Comparison of ENCODE assay signal across 1 cellular context in the genomic region with DNA sequence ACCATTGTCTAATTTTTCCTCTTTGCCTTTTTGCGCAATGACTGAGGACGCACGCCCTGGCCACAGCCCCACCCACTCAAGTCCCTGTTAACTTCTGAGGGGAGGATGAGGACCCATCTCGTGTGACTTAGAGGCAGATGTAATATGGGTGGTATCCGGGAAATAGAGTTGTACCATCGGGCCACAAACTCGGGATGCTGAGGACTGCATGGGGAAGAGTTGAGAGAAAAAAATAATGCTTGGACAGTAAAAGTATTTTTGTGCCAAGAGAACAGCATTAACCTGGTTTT.
A peak's percentile ranks its signal among the peaks of the same experiment; 100 is the strongest.
TF ChIP-seq lines count a peak whose summit lies in the region.

No MANE protein-coding gene starts in this region.

TF ChIP-seq in K562, 482 proteins besides CTCF, POLR2A, EP300 and RAD21 (continues in another document):
- TF ChIP-seq ZNF124 (CRISPR knock-in tag; IDR thresholded peaks at IDR 0.05) (no peak), SMAD4 (CRISPR knock-in tag; conservative IDR thresholded peaks at IDR 0.05) (peak; percentile 54; the same call in 1 of the 2 replicates), NONO (IDR thresholded peaks at IDR 0.05; ENCODE audit: low read depth in 2 of 2, low read length in 1 of 2) (no peak), SNRNP70 (optimal IDR thresholded peaks at IDR 0.05; ENCODE audit: low read depth, low read length) (no peak), ZNF140 (CRISPR knock-in tag; IDR thresholded peaks at IDR 0.05) (no peak), HIVEP1 (CRISPR knock-in tag; IDR thresholded peaks at IDR 0.05) (no peak), SMARCA4 (IDR thresholded peaks at IDR 0.05) (no peak), EWSR1 (IDR thresholded peaks at IDR 0.05; ENCODE audit: borderline replicate concordance, low read depth, partially characterized antibody) (no peak), ZNF12 (CRISPR knock-in tag; IDR thresholded peaks at IDR 0.05) (no peak), KLF6 (CRISPR knock-in tag; IDR thresholded peaks at IDR 0.05; ENCODE audit: borderline replicate concordance) (no peak), CEBPB (tag; IDR thresholded peaks at IDR 0.05) (peak; percentile 93), TBP (optimal IDR thresholded peaks at IDR 0.05; ENCODE audit: low read depth, low read length) (no peak), NCOA6 (IDR thresholded peaks at IDR 0.05) (no peak), ZC3H8 (IDR thresholded peaks at IDR 0.05) (0 out of 2 replicates have a peak, but pooled peaks have one; percentile 5), ZNF707 (CRISPR knock-in tag; conservative IDR thresholded peaks at IDR 0.05) (no peak), TCF7L2 (IDR thresholded peaks at IDR 0.05; ENCODE audit: low read depth, low read length) (no peak), NBN (IDR thresholded peaks at IDR 0.05; ENCODE audit: low read depth) (no peak; the same call in 1 of the 2 replicates), BACH1 (tag; IDR thresholded peaks at IDR 0.05) (no peak; the same call in none of the 2 replicates), MEIS2 (IDR thresholded peaks at IDR 0.05; ENCODE audit: partially characterized antibody) (no peak), SMARCB1 (IDR thresholded peaks at IDR 0.05; ENCODE audit: insufficient read length, low read depth) (no peak), DPF2 (IDR thresholded peaks at IDR 0.05) (0 out of 2 replicates have a peak, but pooled peaks have one; percentile 2), SMARCE1 (IDR thresholded peaks at IDR 0.05) (0 out of 2 replicates have a peak, but pooled peaks have one; percentile 16), L3MBTL2 (IDR thresholded peaks at IDR 0.05) (no peak)
- TF ChIP-seq, protein P1, sequence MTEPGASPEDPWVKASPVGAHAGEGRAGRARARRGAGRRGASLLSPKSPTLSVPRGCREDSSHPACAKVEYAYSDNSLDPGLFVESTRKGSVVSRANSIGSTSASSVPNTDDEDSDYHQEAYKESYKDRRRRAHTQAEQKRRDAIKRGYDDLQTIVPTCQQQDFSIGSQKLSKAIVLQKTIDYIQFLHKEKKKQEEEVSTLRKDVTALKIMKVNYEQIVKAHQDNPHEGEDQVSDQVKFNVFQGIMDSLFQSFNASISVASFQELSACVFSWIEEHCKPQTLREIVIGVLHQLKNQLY (CRISPR knock-in tag; conservative IDR thresholded peaks at IDR 0.05), result no peak; a peak in 1 of 4 replicates
- TF ChIP-seq, protein P2, sequence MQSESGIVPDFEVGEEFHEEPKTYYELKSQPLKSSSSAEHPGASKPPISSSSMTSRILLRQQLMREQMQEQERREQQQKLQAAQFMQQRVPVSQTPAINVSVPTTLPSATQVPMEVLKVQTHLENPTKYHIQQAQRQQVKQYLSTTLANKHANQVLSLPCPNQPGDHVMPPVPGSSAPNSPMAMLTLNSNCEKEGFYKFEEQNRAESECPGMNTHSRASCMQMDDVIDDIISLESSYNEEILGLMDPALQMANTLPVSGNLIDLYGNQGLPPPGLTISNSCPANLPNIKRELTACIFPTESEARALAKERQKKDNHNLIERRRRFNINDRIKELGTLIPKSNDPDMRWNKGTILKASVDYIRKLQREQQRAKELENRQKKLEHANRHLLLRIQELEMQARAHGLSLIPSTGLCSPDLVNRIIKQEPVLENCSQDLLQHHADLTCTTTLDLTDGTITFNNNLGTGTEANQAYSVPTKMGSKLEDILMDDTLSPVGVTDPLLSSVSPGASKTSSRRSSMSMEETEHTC (IDR thresholded peaks at IDR 0.05), result no peak
- TF ChIP-seq, protein P3, sequence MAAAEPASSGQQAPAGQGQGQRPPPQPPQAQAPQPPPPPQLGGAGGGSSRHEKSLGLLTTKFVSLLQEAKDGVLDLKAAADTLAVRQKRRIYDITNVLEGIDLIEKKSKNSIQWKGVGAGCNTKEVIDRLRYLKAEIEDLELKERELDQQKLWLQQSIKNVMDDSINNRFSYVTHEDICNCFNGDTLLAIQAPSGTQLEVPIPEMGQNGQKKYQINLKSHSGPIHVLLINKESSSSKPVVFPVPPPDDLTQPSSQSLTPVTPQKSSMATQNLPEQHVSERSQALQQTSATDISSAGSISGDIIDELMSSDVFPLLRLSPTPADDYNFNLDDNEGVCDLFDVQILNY (CRISPR knock-in tag; IDR thresholded peaks at IDR 0.05), result no peak
- TF ChIP-seq, protein P4, sequence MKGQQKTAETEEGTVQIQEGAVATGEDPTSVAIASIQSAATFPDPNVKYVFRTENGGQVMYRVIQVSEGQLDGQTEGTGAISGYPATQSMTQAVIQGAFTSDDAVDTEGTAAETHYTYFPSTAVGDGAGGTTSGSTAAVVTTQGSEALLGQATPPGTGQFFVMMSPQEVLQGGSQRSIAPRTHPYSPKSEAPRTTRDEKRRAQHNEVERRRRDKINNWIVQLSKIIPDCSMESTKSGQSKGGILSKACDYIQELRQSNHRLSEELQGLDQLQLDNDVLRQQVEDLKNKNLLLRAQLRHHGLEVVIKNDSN (CRISPR knock-in tag; IDR thresholded peaks at IDR 0.05), result no peak
- TF ChIP-seq, protein P5, sequence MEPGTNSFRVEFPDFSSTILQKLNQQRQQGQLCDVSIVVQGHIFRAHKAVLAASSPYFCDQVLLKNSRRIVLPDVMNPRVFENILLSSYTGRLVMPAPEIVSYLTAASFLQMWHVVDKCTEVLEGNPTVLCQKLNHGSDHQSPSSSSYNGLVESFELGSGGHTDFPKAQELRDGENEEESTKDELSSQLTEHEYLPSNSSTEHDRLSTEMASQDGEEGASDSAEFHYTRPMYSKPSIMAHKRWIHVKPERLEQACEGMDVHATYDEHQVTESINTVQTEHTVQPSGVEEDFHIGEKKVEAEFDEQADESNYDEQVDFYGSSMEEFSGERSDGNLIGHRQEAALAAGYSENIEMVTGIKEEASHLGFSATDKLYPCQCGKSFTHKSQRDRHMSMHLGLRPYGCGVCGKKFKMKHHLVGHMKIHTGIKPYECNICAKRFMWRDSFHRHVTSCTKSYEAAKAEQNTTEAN (CRISPR knock-in tag; IDR thresholded peaks at IDR 0.05), result no peak
- TF ChIP-seq, protein P6, sequence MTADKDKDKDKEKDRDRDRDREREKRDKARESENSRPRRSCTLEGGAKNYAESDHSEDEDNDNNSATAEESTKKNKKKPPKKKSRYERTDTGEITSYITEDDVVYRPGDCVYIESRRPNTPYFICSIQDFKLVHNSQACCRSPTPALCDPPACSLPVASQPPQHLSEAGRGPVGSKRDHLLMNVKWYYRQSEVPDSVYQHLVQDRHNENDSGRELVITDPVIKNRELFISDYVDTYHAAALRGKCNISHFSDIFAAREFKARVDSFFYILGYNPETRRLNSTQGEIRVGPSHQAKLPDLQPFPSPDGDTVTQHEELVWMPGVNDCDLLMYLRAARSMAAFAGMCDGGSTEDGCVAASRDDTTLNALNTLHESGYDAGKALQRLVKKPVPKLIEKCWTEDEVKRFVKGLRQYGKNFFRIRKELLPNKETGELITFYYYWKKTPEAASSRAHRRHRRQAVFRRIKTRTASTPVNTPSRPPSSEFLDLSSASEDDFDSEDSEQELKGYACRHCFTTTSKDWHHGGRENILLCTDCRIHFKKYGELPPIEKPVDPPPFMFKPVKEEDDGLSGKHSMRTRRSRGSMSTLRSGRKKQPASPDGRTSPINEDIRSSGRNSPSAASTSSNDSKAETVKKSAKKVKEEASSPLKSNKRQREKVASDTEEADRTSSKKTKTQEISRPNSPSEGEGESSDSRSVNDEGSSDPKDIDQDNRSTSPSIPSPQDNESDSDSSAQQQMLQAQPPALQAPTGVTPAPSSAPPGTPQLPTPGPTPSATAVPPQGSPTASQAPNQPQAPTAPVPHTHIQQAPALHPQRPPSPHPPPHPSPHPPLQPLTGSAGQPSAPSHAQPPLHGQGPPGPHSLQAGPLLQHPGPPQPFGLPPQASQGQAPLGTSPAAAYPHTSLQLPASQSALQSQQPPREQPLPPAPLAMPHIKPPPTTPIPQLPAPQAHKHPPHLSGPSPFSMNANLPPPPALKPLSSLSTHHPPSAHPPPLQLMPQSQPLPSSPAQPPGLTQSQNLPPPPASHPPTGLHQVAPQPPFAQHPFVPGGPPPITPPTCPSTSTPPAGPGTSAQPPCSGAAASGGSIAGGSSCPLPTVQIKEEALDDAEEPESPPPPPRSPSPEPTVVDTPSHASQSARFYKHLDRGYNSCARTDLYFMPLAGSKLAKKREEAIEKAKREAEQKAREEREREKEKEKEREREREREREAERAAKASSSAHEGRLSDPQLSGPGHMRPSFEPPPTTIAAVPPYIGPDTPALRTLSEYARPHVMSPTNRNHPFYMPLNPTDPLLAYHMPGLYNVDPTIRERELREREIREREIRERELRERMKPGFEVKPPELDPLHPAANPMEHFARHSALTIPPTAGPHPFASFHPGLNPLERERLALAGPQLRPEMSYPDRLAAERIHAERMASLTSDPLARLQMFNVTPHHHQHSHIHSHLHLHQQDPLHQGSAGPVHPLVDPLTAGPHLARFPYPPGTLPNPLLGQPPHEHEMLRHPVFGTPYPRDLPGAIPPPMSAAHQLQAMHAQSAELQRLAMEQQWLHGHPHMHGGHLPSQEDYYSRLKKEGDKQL (CRISPR knock-in tag; IDR thresholded peaks at IDR 0.05; ENCODE audit: borderline replicate concordance), result no peak
- TF ChIP-seq, protein P7, sequence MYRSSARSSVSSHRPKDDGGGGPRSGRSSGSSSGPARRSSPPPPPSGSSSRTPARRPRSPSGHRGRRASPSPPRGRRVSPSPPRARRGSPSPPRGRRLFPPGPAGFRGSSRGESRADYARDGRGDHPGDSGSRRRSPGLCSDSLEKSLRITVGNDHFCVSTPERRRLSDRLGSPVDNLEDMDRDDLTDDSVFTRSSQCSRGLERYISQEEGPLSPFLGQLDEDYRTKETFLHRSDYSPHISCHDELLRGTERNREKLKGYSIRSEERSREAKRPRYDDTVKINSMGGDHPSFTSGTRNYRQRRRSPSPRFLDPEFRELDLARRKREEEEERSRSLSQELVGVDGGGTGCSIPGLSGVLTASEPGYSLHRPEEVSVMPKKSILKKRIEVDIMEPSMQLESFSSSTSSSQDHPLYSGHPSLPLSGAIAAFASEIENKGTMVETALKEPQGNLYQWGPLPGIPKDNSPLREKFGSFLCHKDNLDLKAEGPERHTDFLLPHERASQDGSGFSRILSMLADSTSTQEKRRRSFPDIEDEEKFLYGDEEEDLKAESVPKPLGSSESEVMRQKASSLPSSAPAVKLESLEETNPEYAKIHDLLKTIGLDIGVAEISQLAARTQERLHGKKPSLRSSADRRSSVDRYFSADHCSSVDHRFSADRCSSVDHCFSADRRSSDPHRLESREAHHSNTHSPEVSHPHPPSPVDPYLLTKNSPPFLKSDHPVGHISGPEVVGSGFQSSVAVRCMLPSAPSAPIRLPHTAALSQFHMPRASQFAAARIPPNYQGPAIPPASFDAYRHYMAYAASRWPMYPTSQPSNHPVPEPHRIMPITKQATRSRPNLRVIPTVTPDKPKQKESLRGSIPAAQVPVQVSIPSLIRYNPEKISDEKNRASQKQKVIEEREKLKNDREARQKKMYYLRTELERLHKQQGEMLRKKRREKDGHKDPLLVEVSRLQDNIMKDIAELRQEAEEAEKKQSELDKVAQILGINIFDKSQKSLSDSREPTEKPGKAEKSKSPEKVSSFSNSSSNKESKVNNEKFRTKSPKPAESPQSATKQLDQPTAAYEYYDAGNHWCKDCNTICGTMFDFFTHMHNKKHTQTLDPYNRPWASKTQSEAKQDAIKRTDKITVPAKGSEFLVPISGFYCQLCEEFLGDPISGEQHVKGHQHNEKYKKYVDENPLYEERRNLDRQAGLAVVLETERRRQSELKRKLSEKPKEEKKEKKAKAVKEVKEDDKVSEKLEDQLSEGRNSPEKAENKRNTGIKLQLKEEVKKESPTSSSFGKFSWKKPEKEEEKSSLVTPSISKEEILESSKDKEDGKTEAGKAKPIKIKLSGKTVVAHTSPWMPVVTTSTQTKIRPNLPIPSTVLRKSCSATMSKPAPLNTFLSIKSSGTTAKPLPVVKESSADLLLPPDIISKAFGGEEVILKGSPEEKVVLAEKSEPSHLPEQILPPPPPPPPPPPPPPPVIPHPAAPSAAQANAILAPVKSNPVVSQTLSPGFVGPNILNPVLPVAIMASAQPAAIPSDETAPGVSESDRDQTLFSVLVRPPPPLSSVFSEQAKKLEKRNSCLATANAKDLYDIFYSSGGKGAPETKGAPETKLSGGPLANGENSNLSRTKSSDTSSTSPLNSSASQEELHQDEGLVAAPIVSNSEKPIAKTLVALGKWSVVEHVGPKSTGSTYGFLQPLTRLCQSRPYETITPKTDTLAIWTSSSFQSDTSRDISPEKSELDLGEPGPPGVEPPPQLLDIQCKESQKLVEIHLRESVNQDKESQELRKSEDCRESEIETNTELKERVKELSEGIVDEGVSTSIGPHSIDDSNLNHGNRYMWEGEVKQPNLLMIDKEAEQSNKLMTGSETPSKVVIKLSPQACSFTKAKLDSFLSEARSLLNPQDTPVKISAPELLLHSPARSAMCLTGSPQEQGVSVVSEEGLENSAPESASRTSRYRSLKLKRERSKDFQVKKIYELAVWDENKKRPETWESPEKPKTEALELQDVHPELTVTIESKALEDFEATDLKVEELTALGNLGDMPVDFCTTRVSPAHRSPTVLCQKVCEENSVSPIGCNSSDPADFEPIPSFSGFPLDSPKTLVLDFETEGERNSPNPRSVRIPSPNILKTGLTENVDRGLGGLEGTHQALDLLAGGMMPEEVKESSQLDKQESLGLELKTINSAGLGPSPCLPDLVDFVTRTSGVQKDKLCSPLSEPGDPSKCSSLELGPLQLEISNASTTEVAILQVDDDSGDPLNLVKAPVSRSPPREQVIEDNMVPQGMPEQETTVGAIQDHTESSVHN (IDR thresholded peaks at IDR 0.05; ENCODE audit: borderline replicate concordance in 1 of 2, low read depth in 1 of 2), result 0 out of 4 replicates have a peak, but pooled peaks of 1 of the 2 experiments have one; percentile 6
- TF ChIP-seq, protein P8, sequence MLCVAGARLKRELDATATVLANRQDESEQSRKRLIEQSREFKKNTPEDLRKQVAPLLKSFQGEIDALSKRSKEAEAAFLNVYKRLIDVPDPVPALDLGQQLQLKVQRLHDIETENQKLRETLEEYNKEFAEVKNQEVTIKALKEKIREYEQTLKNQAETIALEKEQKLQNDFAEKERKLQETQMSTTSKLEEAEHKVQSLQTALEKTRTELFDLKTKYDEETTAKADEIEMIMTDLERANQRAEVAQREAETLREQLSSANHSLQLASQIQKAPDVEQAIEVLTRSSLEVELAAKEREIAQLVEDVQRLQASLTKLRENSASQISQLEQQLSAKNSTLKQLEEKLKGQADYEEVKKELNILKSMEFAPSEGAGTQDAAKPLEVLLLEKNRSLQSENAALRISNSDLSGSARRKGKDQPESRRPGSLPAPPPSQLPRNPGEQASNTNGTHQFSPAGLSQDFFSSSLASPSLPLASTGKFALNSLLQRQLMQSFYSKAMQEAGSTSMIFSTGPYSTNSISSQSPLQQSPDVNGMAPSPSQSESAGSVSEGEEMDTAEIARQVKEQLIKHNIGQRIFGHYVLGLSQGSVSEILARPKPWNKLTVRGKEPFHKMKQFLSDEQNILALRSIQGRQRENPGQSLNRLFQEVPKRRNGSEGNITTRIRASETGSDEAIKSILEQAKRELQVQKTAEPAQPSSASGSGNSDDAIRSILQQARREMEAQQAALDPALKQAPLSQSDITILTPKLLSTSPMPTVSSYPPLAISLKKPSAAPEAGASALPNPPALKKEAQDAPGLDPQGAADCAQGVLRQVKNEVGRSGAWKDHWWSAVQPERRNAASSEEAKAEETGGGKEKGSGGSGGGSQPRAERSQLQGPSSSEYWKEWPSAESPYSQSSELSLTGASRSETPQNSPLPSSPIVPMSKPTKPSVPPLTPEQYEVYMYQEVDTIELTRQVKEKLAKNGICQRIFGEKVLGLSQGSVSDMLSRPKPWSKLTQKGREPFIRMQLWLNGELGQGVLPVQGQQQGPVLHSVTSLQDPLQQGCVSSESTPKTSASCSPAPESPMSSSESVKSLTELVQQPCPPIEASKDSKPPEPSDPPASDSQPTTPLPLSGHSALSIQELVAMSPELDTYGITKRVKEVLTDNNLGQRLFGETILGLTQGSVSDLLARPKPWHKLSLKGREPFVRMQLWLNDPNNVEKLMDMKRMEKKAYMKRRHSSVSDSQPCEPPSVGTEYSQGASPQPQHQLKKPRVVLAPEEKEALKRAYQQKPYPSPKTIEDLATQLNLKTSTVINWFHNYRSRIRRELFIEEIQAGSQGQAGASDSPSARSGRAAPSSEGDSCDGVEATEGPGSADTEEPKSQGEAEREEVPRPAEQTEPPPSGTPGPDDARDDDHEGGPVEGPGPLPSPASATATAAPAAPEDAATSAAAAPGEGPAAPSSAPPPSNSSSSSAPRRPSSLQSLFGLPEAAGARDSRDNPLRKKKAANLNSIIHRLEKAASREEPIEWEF (CRISPR knock-in tag; IDR thresholded peaks at IDR 0.05), result 0 out of 2 replicates have a peak, but pooled peaks have one; percentile 15
